In genomic region chr3:10434144-10434937, GRCh38 we compare ENCODE assay signal across 23 cellular contexts.
"Had no signal": no experiment of that assay in that cellular context is flagged by ENCODE, and none has a peak within 500 bp of the region (broad histone marks: within the 10 kb centered on the region; RNA-seq: fewer than 3 reads in every experiment).

No MANE protein-coding gene starts in this region.

- FAIRE-seq: endometrium had no signal

- H3K27ac ChIP-seq: coronary artery, ovary, thoracic aorta, upper lobe of left lung had no signal

- H3K4me1 ChIP-seq: upper lobe of left lung had no signal

- H3K27me3 Mint-ChIP-seq: activated CD4-positive, alpha-beta T cell treated with anti-CD3 and anti-CD28 coated beads, Interleukin-2, amount 10 ng/mL, durations not matched to agents 24 days and 14 days; activated naive CD8-positive, alpha-beta T cell treated with anti-CD3 and anti-CD28 coated beads, Interleukin-2, amount 10 ng/mL, durations not matched to agents 7 days and 5 days; memory B cell; stimulated activated naive B cell treated with anti-CD40 and anti-IgM and Interleukin-4, amounts not matched to agents 10 μg/mL and 1 μg/mL and 100 μg/mL, for 72 hours had no signal

- H3K36me3 ChIP-seq: ovary, thoracic aorta, upper lobe of left lung had no signal

- H3K27ac Mint-ChIP-seq: activated CD4-positive, alpha-beta T cell treated with anti-CD3 and anti-CD28 coated beads, Interleukin-2, amount 10 ng/mL, durations not matched to agents 24 days and 14 days; activated naive CD8-positive, alpha-beta T cell treated with anti-CD3 and anti-CD28 coated beads, Interleukin-2, amount 10 ng/mL, durations not matched to agents 7 days and 5 days; activated T-helper 1 cell treated with anti-CD3 and anti-CD28 coated beads, Interleukin-12 subunit alpha, Interleukin-12 subunit beta, Interleukin-2, Interleukin-4 antibody, amounts not matched to agents 30 ng/mL and 10 ng/mL and 1 ng/mL, durations not matched to agents 14 hours and 24 hours and 36 hours; memory B cell; stimulated activated naive B cell treated with anti-CD40 and anti-IgM and Interleukin-4, amounts not matched to agents 10 μg/mL and 1 μg/mL and 100 μg/mL, for 72 hours had no signal

- H3K4me3 ChIP-seq: coronary artery, mucosa of descending colon, ovary, thoracic aorta, upper lobe of left lung had no signal

- H3K9me3 Mint-ChIP-seq: activated CD4-positive, alpha-beta T cell treated with anti-CD3 and anti-CD28 coated beads, Interleukin-2, amount 10 ng/mL, durations not matched to agents 24 days and 14 days; activated naive CD8-positive, alpha-beta T cell treated with anti-CD3 and anti-CD28 coated beads, Interleukin-2, amount 10 ng/mL, durations not matched to agents 7 days and 5 days; activated T-helper 1 cell treated with anti-CD3 and anti-CD28 coated beads, Interleukin-12 subunit alpha, Interleukin-12 subunit beta, Interleukin-2, Interleukin-4 antibody, amounts not matched to agents 30 ng/mL and 10 ng/mL and 1 ng/mL, durations not matched to agents 14 hours and 24 hours and 36 hours; brain; memory B cell; naive B cell; stimulated activated naive B cell treated with anti-CD40 and anti-IgM and Interleukin-4, amounts not matched to agents 10 μg/mL and 1 μg/mL and 100 μg/mL, for 72 hours had no signal

- ATAC-seq: left ventricle myocardium superior; mucosa of descending colon; sciatic nerve; stimulated activated naive B cell treated with anti-CD40 and anti-IgM and Interleukin-4, amounts not matched to agents 10 μg/mL and 1 μg/mL and 100 μg/mL, for 72 hours had no signal

- H3K27me3 ChIP-seq: ovary, upper lobe of left lung had no signal

- H3K36me3 Mint-ChIP-seq: memory B cell; naive B cell; stimulated activated naive B cell treated with anti-CD40 and anti-IgM and Interleukin-4, amounts not matched to agents 10 μg/mL and 1 μg/mL and 100 μg/mL, for 72 hours had no signal

- DNase-seq: activated CD4-positive, alpha-beta T cell treated with anti-CD3 and anti-CD28 coated beads, Interleukin-2, amount 10 ng/mL, durations not matched to agents 24 days and 14 days; activated CD8-positive, alpha-beta memory T cell treated with anti-CD3 and anti-CD28 coated beads, Interleukin-2, amount 50 U/mL, for 4 hours; activated naive CD8-positive, alpha-beta T cell treated with anti-CD3 and anti-CD28 coated beads, Interleukin-2, amount 10 ng/mL, durations not matched to agents 7 days and 5 days; caudate nucleus; erythroblast; foreskin melanocyte; head of caudate nucleus; left ventricle myocardium superior; mucosa of descending colon; naive B cell; ovary; stimulated activated CD4-positive, alpha-beta T cell treated with anti-CD3 and anti-CD28 coated beads, Interleukin-4, amount 100 ng/mL, for 4 hours; stimulated activated naive B cell treated with anti-CD40 and anti-IgM and Interleukin-4, amounts not matched to agents 10 μg/mL and 1 μg/mL and 100 μg/mL, for 72 hours; T-helper 1 cell; T1000; upper lobe of left lung had no signal

- H3K9me3 ChIP-seq: mucosa of descending colon, ovary, thoracic aorta, upper lobe of left lung had no signal

- H3K4me3 Mint-ChIP-seq: activated CD4-positive, alpha-beta T cell treated with anti-CD3 and anti-CD28 coated beads, Interleukin-2, amount 10 ng/mL, durations not matched to agents 24 days and 14 days; activated naive CD8-positive, alpha-beta T cell treated with anti-CD3 and anti-CD28 coated beads, Interleukin-2, amount 10 ng/mL, durations not matched to agents 7 days and 5 days; activated T-helper 1 cell treated with anti-CD3 and anti-CD28 coated beads, Interleukin-12 subunit alpha, Interleukin-12 subunit beta, Interleukin-2, Interleukin-4 antibody, amounts not matched to agents 30 ng/mL and 10 ng/mL and 1 ng/mL, durations not matched to agents 14 hours and 24 hours and 36 hours; brain; memory B cell; naive B cell; stimulated activated naive B cell treated with anti-CD40 and anti-IgM and Interleukin-4, amounts not matched to agents 10 μg/mL and 1 μg/mL and 100 μg/mL, for 72 hours had no signal
